ENCODE assay signal across 14 cellular contexts in genomic region chr12:19712041-19712440, GRCh38.
DNase-seq lines count a peak whose midpoint lies in the region; ATAC-seq and TF ChIP-seq lines count a peak whose summit lies in the region.
"Had no signal": no experiment of that assay in that cellular context is flagged by ENCODE, and none has a peak within 500 bp of the region (broad histone marks: within the 10 kb centered on the region; RNA-seq: fewer than 3 reads in every experiment).

No MANE protein-coding gene starts in this region.

- intact Hi-C loops in activated CD4-positive, alpha-beta T cell treated with anti-CD3 and anti-CD28 coated beads for 36 hours (cut with DNase I, micrococcal nuclease) = no loop called here
- intact Hi-C loops in tibial artery (cut with DNase I; ENCODE audit: low total_unique reads) = no loop called here
- intact Hi-C loops in lower leg skin (cut with DNase I; ENCODE audit: low total_unique reads) = no loop called here

- CTCF ChIA-PET in activated CD4-positive, alpha-beta T cell treated with anti-CD3 and anti-CD28 coated beads for 36 hours (lab: Charles Lee) = interaction anchor here (0.6 kb wide), 1 partner anchor 1094 kb away, joined by 3 read pairs; no protein-coding TSS in a partner anchor

- H3K9me3 ChIP-seq in SJSA1 (replicated peaks) (0 out of 2 replicates have a peak, but pooled peaks cover 2% of the 10 kb centered on the region), tibial artery (peaks cover 0 to 12% (median 0%) of the 10 kb centered on the region in 3 donors)

- no peak for TF ChIP-seq POLR2A in lower leg skin (IDR thresholded peaks at IDR 0.05)

- H3K4me1 ChIP-seq in SJSA1 (replicated peaks) (peaks cover 23% of the 10 kb centered on the region), tibial artery (peaks cover 3 to 51% (median 10%) of the 10 kb centered on the region in 4 donors)

- H3K27ac ChIP-seq in SJSA1 = peak overlapping the region; percentile 74
- peak overlapping the region; percentile 90 to 94 for H3K27ac ChIP-seq in tibial artery

- no peak overlapping the region for H3K4me3 ChIP-seq in SJSA1
- H3K4me3 ChIP-seq in fibroblast of pulmonary artery (replicated peaks; ENCODE audit: low read depth, low read length) = no peak overlapping the region
- no peak overlapping the region for H3K4me3 ChIP-seq in tibial artery
- H3K4me3 ChIP-seq in lower leg skin (ENCODE audit: low read depth, poor library complexity, severe bottlenecking) = no peak overlapping the region
- H3K4me3 ChIP-seq: GM12878 had no signal

- H3K27me3 Mint-ChIP-seq in activated CD4-positive, alpha-beta T cell treated with anti-CD3 and anti-CD28 coated beads for 36 hours = no peaks in the 10 kb centered on the region
- H3K27me3 Mint-ChIP-seq: B cell had no signal

- POLR2A ChIA-PET in activated CD4-positive, alpha-beta T cell treated with anti-CD3 and anti-CD28 coated beads for 36 hours (lab: Charles Lee) = no interaction called here

- peaks cover 9% of the 10 kb centered on the region for H3K9me3 Mint-ChIP-seq in activated CD4-positive, alpha-beta T cell treated with anti-CD3 and anti-CD28 coated beads for 36 hours (ENCODE audit: low read depth)

- no peak for TF ChIP-seq CTCF in fibroblast of pulmonary artery (IDR thresholded peaks at IDR 0.05; ENCODE audit: low read length, missing control alignments)
- TF ChIP-seq CTCF in tibial artery (IDR thresholded peaks at IDR 0.05) = no peak
- TF ChIP-seq CTCF in lower leg skin (IDR thresholded peaks at IDR 0.05) = no peak

- peak; percentile 66 for ATAC-seq in activated CD4-positive, alpha-beta T cell treated with anti-CD3 and anti-CD28 coated beads for 36 hours
- ATAC-seq: GM12878 had no signal

- H3K36me3 Mint-ChIP-seq in activated CD4-positive, alpha-beta T cell treated with anti-CD3 and anti-CD28 coated beads for 36 hours (ENCODE audit: low read depth) = no peaks in the 10 kb centered on the region

- 75 to 77% methylated on average over 4 of the region's 4 CpGs for WGBS in lower leg skin, 2 donors

- H3K27me3 ChIP-seq in SJSA1 (replicated peaks) (no peaks in the 10 kb centered on the region), tibial artery (no peaks in the 10 kb centered on the region)

- no peak overlapping the region for H3K27ac Mint-ChIP-seq in activated CD4-positive, alpha-beta T cell treated with anti-CD3 and anti-CD28 coated beads for 36 hours
- H3K27ac Mint-ChIP-seq: B cell had no signal

- no peak for DNase-seq in activated CD4-positive, alpha-beta T cell treated with anti-CD3 and anti-CD28 coated beads for 36 hours
- DNase-seq in activated CD4-positive, alpha-beta T cell treated with anti-CD3 and anti-CD28 coated beads for 4 hours = no peak
- DNase-seq in SJSA1 (ENCODE audit: low read depth in 1 of 2, low spot score in 2 of 2) (peak in 1 of 2 experiments; percentile 41), fibroblast of pulmonary artery (ENCODE audit: low read depth) (peak; percentile 91), tibial artery (no peak), lower leg skin (ENCODE audit: low spot score in 2 of 2) (no peak), OCI-M2 (lab: John Stamatoyannopoulos, UW; ENCODE audit: unreplicated experiment) (no peak), NCI-H1436 treated with DMSO at 0.1 percent for 48 hours (lab: John Stamatoyannopoulos, UW) (no peak)
- DNase-seq: activated CD8-positive, alpha-beta memory T cell treated with anti-CD3 and anti-CD28 coated beads, Interleukin-2, amount 50 U/mL, for 4 hours; cortex of kidney; left cardiac atrium; NCI-H2081 treated with DMSO at 0.1 percent for 48 hours had no signal

- H3K4me3 Mint-ChIP-seq in activated CD4-positive, alpha-beta T cell treated with anti-CD3 and anti-CD28 coated beads for 36 hours = no peak overlapping the region
- H3K4me3 Mint-ChIP-seq: B cell had no signal

- peaks cover 4% of the 10 kb centered on the region for H3K4me1 Mint-ChIP-seq in activated CD4-positive, alpha-beta T cell treated with anti-CD3 and anti-CD28 coated beads for 36 hours
- H3K4me1 Mint-ChIP-seq: B cell had no signal

- H3K36me3 ChIP-seq in SJSA1 (no peaks in the 10 kb centered on the region), tibial artery (no peaks in the 10 kb centered on the region)
